8 cellular contexts compared by ENCODE assay signal in genomic region chr17:29579866-29580771, GRCh38. TPM values are rescaled to one million over a fixed set of nuclear protein-coding genes. Genes with fewer than 3 reads are reported as not detected.
DNase-seq lines count a peak whose midpoint lies in the region; ATAC-seq lines count a peak whose summit lies in the region.

No MANE protein-coding gene starts in this region.

- H3K27ac Mint-ChIP-seq in activated CD4-positive, alpha-beta T cell treated with anti-CD3 and anti-CD28 coated beads for 36 hours = peak overlapping the region; percentile 72

- CTCF ChIA-PET in activated CD4-positive, alpha-beta T cell treated with anti-CD3 and anti-CD28 coated beads for 36 hours (lab: Charles Lee) = interaction anchor here (0.6 to 6.0 kb wide), 21 partner anchors 8 to 705 kb away, joined by 3 to 37 read pairs (median 3); partner anchors contain the start of genes ABHD15 and TP53I13

- H3K9me3 Mint-ChIP-seq in activated CD4-positive, alpha-beta T cell treated with anti-CD3 and anti-CD28 coated beads for 36 hours (ENCODE audit: low read depth) = no peaks in the 10 kb centered on the region

- intact Hi-C loops in activated CD4-positive, alpha-beta T cell treated with anti-CD3 and anti-CD28 coated beads for 36 hours (cut with DNase I, micrococcal nuclease) = loop anchor here (1.0 kb wide), 5 partner anchors 11 to 513 kb away; no protein-coding TSS in a partner anchor

- ATAC-seq in GM18511 (IDR thresholded peaks at IDR 0.05; ENCODE audit: unreplicated experiment) (peak; percentile 73), HG03135 (IDR thresholded peaks at IDR 0.05; ENCODE audit: unreplicated experiment) (peak; percentile 78), left lobe of liver (peak; percentile 89)
- ATAC-seq in activated CD4-positive, alpha-beta T cell treated with anti-CD3 and anti-CD28 coated beads for 36 hours = peak; percentile 97

- H3K36me3 Mint-ChIP-seq in activated CD4-positive, alpha-beta T cell treated with anti-CD3 and anti-CD28 coated beads for 36 hours (ENCODE audit: low read depth) = peaks cover 42% of the 10 kb centered on the region

- POLR2A ChIA-PET in activated CD4-positive, alpha-beta T cell treated with anti-CD3 and anti-CD28 coated beads for 36 hours (lab: Charles Lee) = no interaction called here

- peaks cover 18% of the 10 kb centered on the region for H3K4me1 Mint-ChIP-seq in activated CD4-positive, alpha-beta T cell treated with anti-CD3 and anti-CD28 coated beads for 36 hours

- no peak overlapping the region for H3K4me3 Mint-ChIP-seq in activated CD4-positive, alpha-beta T cell treated with anti-CD3 and anti-CD28 coated beads for 36 hours

- in situ Hi-C loops in ACHN (cut with HindIII; ENCODE audit: low pct_ligation_motif_present, low pct_unique_long_range_greater_than_20kb, low sequenced_read_pairs) = no loop called here

- DNase-seq in ACHN (peak; percentile 84), NCI-H460 (ENCODE audit: extremely low read depth, low read depth) (peak; percentile 87), cerebellar cortex (ENCODE audit: low spot score) (peak; percentile 90), left lobe of liver (ENCODE audit: low spot score) (peak; percentile 84)
- peak; percentile 96 for DNase-seq in activated CD4-positive, alpha-beta T cell treated with anti-CD3 and anti-CD28 coated beads for 36 hours
- peak; percentile 80 to 84 (median 83) for DNase-seq in stimulated activated CD4-positive, alpha-beta T cell treated with anti-CD3 and anti-CD28 coated beads, TNF-alpha, amount 100 ng/mL, for 48 hours (ENCODE audit: low read depth in 3 of 3)

- H3K27me3 Mint-ChIP-seq in activated CD4-positive, alpha-beta T cell treated with anti-CD3 and anti-CD28 coated beads for 36 hours = no peaks in the 10 kb centered on the region

RNA-seq across cellular contexts. Expression of gene GIT1, which starts 9.3 kb away (rescaled TPM):
- 37.9 and 41.3 TPM in 2 replicates for total RNA-seq in NCI-H460 (2014; rRNA removed; shearing (Covaris generic))
- polyA plus RNA-seq in NCI-H460 (2014; cell fraction: nucleus; rRNA removed) = 89.1 and 93.9 TPM in 2 replicates
- 10 to 100 TPM; 60.5 to 74.1 TPM for total RNA-seq in activated CD4-positive, alpha-beta T cell treated with anti-CD3 and anti-CD28 coated beads for 36 hours
- 9.4 TPM for total RNA-seq in left lobe of liver

RNA-seq across cellular contexts. Expression of gene TP53I13, which starts 11.6 kb away (rescaled TPM):
- total RNA-seq in NCI-H460 (2014; rRNA removed; shearing (Covaris generic)) = 65.2 and 83.3 TPM in 2 replicates
- polyA plus RNA-seq in NCI-H460 (2014; cell fraction: nucleus; rRNA removed) = 284 and 327 TPM in 2 replicates
- total RNA-seq in activated CD4-positive, alpha-beta T cell treated with anti-CD3 and anti-CD28 coated beads for 36 hours = 10 to 100 TPM; 37.7 to 41.5 TPM
- total RNA-seq in left lobe of liver = 84.2 TPM

RNA-seq across cellular contexts. Expression of gene ANKRD13B, which starts 12.8 kb away (rescaled TPM):
- total RNA-seq in NCI-H460 (2014; rRNA removed; shearing (Covaris generic)) = 14.7 and 19.1 TPM in 2 replicates
- polyA plus RNA-seq in NCI-H460 (2014; cell fraction: nucleus; rRNA removed) = 107 and 139 TPM in 2 replicates
- total RNA-seq in activated CD4-positive, alpha-beta T cell treated with anti-CD3 and anti-CD28 coated beads for 36 hours = 10 to 100 TPM; 17.3 to 20.2 TPM
- total RNA-seq in left lobe of liver = 1.3 TPM

RNA-seq across cellular contexts. Expression of gene ABHD15, which starts 13.3 kb away (rescaled TPM):
- 13.1 and 14.0 TPM in 2 replicates for total RNA-seq in NCI-H460 (2014; rRNA removed; shearing (Covaris generic))
- 11.2 and 18.3 TPM in 2 replicates for polyA plus RNA-seq in NCI-H460 (2014; cell fraction: nucleus; rRNA removed)
- 1 to 10 TPM; 7.2 to 8.6 TPM for total RNA-seq in activated CD4-positive, alpha-beta T cell treated with anti-CD3 and anti-CD28 coated beads for 36 hours
- total RNA-seq in left lobe of liver = 31.2 TPM

RNA-seq across cellular contexts. Expression of gene CORO6, which starts 42.6 kb away (rescaled TPM):
- 0.63 and 0.87 TPM in 2 replicates for total RNA-seq in NCI-H460 (2014; rRNA removed; shearing (Covaris generic))
- polyA plus RNA-seq in NCI-H460 (2014; cell fraction: nucleus; rRNA removed) = 18.3 and 20.4 TPM in 2 replicates
- total RNA-seq in activated CD4-positive, alpha-beta T cell treated with anti-CD3 and anti-CD28 coated beads for 36 hours = 10 to 100 TPM; 13.9 to 14.2 TPM
- 0.35 TPM for total RNA-seq in left lobe of liver

Comparison
In these comparisons a context has a peak if more than half of its experiments do, and no peak if none do; other contexts are left out.
1. Peak in every context shown above with its lines: DNase-seq and ATAC-seq.